12 cellular contexts compared by ENCODE assay signal in genomic region chr9:97852399-97853055, GRCh38. TPM values are rescaled to one million over a fixed set of nuclear protein-coding genes. Genes with fewer than 3 reads are reported as not detected.
DNase-seq lines count a peak whose midpoint lies in the region; ATAC-seq and TF ChIP-seq lines count a peak whose summit lies in the region.
"Had no signal": no experiment of that assay in that cellular context is flagged by ENCODE, and none has a peak within 500 bp of the region (broad histone marks: within the 10 kb centered on the region; RNA-seq: fewer than 3 reads in every experiment).

No MANE protein-coding gene starts in this region.

- H3K9ac ChIP-seq in H9 (ENCODE audit: extremely low read depth, insufficient read length, low read length): no peak overlapping the region

- peaks cover under 1% of the 10 kb centered on the region; the same call in 1 of the 2 replicates for H3K4me1 ChIP-seq in H9 (ENCODE audit: insufficient read depth, low read length)

- peaks cover 0 to 59% (median 28%) of the 10 kb centered on the region in 7 donors for H3K9me3 Mint-ChIP-seq in CD14-positive monocyte
- 0 out of 5 replicates have a peak, but pooled peaks cover 3% of the 10 kb centered on the region in 2 experiments for H3K9me3 Mint-ChIP-seq in H9
- no peaks in the 10 kb centered on the region for H3K9me3 Mint-ChIP-seq in effector memory CD8-positive, alpha-beta T cell
- no peaks in the 10 kb centered on the region for H3K9me3 Mint-ChIP-seq in osteocyte (ENCODE audit: unreplicated experiment)

- no peak overlapping the region for H2BK15ac ChIP-seq in H9 (ENCODE audit: low read depth, low read length)

- H3K36me3 Mint-ChIP-seq in CD14-positive monocyte: peaks cover 7 to 9% of the 10 kb centered on the region in 2 donors
- peaks cover 0 to 1% (median 0%) of the 10 kb centered on the region in 3 experiments; a peak in 3 of 7 replicates for H3K36me3 Mint-ChIP-seq in H9 (ENCODE audit: insufficient read depth in 1 of 3, low read depth in 3 of 3)
- H3K36me3 Mint-ChIP-seq in effector memory CD8-positive, alpha-beta T cell (ENCODE audit: insufficient read depth): peaks cover 3% of the 10 kb centered on the region
- no peaks in the 10 kb centered on the region for H3K36me3 Mint-ChIP-seq in osteocyte (ENCODE audit: unreplicated experiment)

- peaks cover 94% of the 10 kb centered on the region for H3K27me3 ChIP-seq in H9 (ENCODE audit: insufficient read depth, low read length)

- no peak overlapping the region for H2AK5ac ChIP-seq in H9 (ENCODE audit: insufficient read length, low read length)

- no peak overlapping the region for H3T11ph ChIP-seq in H9 (ENCODE audit: low read length)

- H4K8ac ChIP-seq in H9 (replicated peaks; ENCODE audit: insufficient read length, low read depth, low read length): no peak overlapping the region

- H3K79me2 ChIP-seq in H9 (ENCODE audit: insufficient read depth, low read length): no peaks in the 10 kb centered on the region

- no CpG with 5 or more reads among the region's 34 CpGs for WGBS in H9 (ENCODE audit: extremely low coverage, insufficient read length, low lambda C conversion rate)

- no peak overlapping the region for H2AFZ ChIP-seq in H9 (ENCODE audit: low read length)

- H3K4me1 Mint-ChIP-seq in CD14-positive monocyte (peaks cover 37% of the 10 kb centered on the region), H9 (peaks cover 17 to 38% of the 10 kb centered on the region in 2 experiments), osteocyte (ENCODE audit: unreplicated experiment) (peaks cover 15% of the 10 kb centered on the region)
- H3K4me1 Mint-ChIP-seq in effector memory CD8-positive, alpha-beta T cell (ENCODE audit: low read depth in 2 of 2): peaks cover 3 to 27% of the 10 kb centered on the region in 2 donors

- H3K14ac ChIP-seq in H9 (ENCODE audit: insufficient read depth, low read length): no peak overlapping the region

- H3K27me3 Mint-ChIP-seq in CD14-positive monocyte (ENCODE audit: low read depth in 3 of 3) (peaks cover 89 to 95% (median 91%) of the 10 kb centered on the region in 3 donors), H9 (ENCODE audit: low read depth) (peaks cover 93% of the 10 kb centered on the region), osteocyte (ENCODE audit: unreplicated experiment) (peaks cover 79% of the 10 kb centered on the region)
- peaks cover 68 to 96% of the 10 kb centered on the region in 2 donors for H3K27me3 Mint-ChIP-seq in effector memory CD8-positive, alpha-beta T cell

- ATAC-seq in effector memory CD8-positive, alpha-beta T cell (replicated peaks): no peak

- no peak overlapping the region for H2BK12ac ChIP-seq in H9 (ENCODE audit: insufficient read length, low read depth, low read length)

- no peak overlapping the region for H3K4ac ChIP-seq in H9 (ENCODE audit: low read depth, low read length)

- H2BK120ac ChIP-seq in H9 (ENCODE audit: low read depth, low read length, poor library complexity, severe bottlenecking): no peak overlapping the region

- no peak overlapping the region for H4K5ac ChIP-seq in H9 (ENCODE audit: insufficient read length, low read depth, low read length)

- DNase-seq in CD14-positive monocyte (ENCODE audit: low spot score): no peak
- peak; percentile 58 for DNase-seq in H9
- DNase-seq in effector memory CD8-positive, alpha-beta T cell: no peak
- peak; percentile 78 for DNase-seq in osteocyte (ENCODE audit: extremely low spot score, unreplicated experiment)
- no peak for DNase-seq in NCI-H345 (lab: John Stamatoyannopoulos, UW)
- no peak for DNase-seq in epidermal melanocyte (ENCODE audit: insufficient read length, low spot score)
- no peak for DNase-seq in NCI-H524 treated with DMSO at 0.1 percent for 48 hours (lab: John Stamatoyannopoulos, UW)
- DNase-seq: activated CD4-positive, alpha-beta T cell treated with anti-CD3 and anti-CD28 coated beads for 1 hour; erythroblast; KG1; NCI-H2107 had no signal

- no peak overlapping the region for H3K18ac ChIP-seq in H9 (ENCODE audit: insufficient read length, low read depth, low read length)

- H3K79me1 ChIP-seq in H9 (ENCODE audit: insufficient read depth, low read depth, low read length, poor library complexity, severe bottlenecking): no peaks in the 10 kb centered on the region

- H3K23me2 ChIP-seq in H9 (ENCODE audit: insufficient read length, low read depth, low read length, poor library complexity, severe bottlenecking): peaks cover 21% of the 10 kb centered on the region

- no peak overlapping the region for H2BK20ac ChIP-seq in H9 (ENCODE audit: low read depth, low read length, poor library complexity, severe bottlenecking)

- H3K4me3 Mint-ChIP-seq in CD14-positive monocyte: peak overlapping the region; percentile 9 to 76
- peak overlapping the region in 1 of 2 experiments; percentile 74; a peak in 4 of 5 replicates for H3K4me3 Mint-ChIP-seq in H9
- peak overlapping the region; percentile 47 to 62 for H3K4me3 Mint-ChIP-seq in effector memory CD8-positive, alpha-beta T cell
- H3K4me3 Mint-ChIP-seq in osteocyte (ENCODE audit: unreplicated experiment): no peak overlapping the region

- no peak for TF ChIP-seq CTCF in CD14-positive monocyte (IDR thresholded peaks at IDR 0.05)
- no peak for TF ChIP-seq CTCF in H9 (conservative IDR thresholded peaks at IDR 0.05)
- no peak for TF ChIP-seq CTCF in osteocyte (IDR thresholded peaks at IDR 0.05)

- intact Hi-C loops in CD14-positive monocyte (cut with micrococcal nuclease): no loop called here

- H4K91ac ChIP-seq in H9 (ENCODE audit: insufficient read length, low read depth, low read length): no peak overlapping the region

- H3K27ac ChIP-seq in H9 (ENCODE audit: insufficient read length, low read depth, low read length): no peak overlapping the region
- H3K27ac ChIP-seq: RWPE1 had no signal

- H2BK5ac ChIP-seq in H9 (ENCODE audit: insufficient read length, low read length): no peak overlapping the region

- no peak overlapping the region for H3K23ac ChIP-seq in H9 (ENCODE audit: insufficient read length, low read depth, low read length)

- peak overlapping the region; percentile 82 for H3K4me2 ChIP-seq in H9 (ENCODE audit: insufficient read depth, insufficient read length, low read length)

- no peaks in the 10 kb centered on the region for H4K20me1 ChIP-seq in H9 (ENCODE audit: control insufficient read depth, insufficient read depth, insufficient read length)

- H3K9me3 ChIP-seq in H9 (ENCODE audit: control insufficient read depth, low read depth, low read length): no peaks in the 10 kb centered on the region

- H3K27ac Mint-ChIP-seq in CD14-positive monocyte: no peak overlapping the region
- H3K27ac Mint-ChIP-seq in H9: no peak overlapping the region
- H3K27ac Mint-ChIP-seq in effector memory CD8-positive, alpha-beta T cell: no peak overlapping the region
- H3K27ac Mint-ChIP-seq in osteocyte (ENCODE audit: unreplicated experiment): no peak overlapping the region

- H3K56ac ChIP-seq in H9 (ENCODE audit: insufficient read length, low read depth, low read length): no peak overlapping the region

RNA-seq across cellular contexts. Expression of gene FOXE1, which starts 0.5 kb away (rescaled TPM):
- polyA plus RNA-seq in CD14-positive monocyte: not detected
- not detected in 2 replicates for total RNA-seq in H9 (2021)
- total RNA-seq in osteocyte: not detected in 2 replicates

Comparison
In these comparisons a context has a peak if more than half of its experiments do, and no peak if none do; other contexts are left out.
1. DNase-seq: peak in H9 (single experiment) and osteocyte (single experiment); none in CD14-positive monocyte (single experiment), effector memory CD8-positive, alpha-beta T cell (0 of 3), NCI-H345 (single experiment), epidermal melanocyte (single experiment) and NCI-H524 treated with DMSO at 0.1 percent for 48 hours (single experiment).